ENCODE assay signal across 1 cellular context in the genomic region with DNA sequence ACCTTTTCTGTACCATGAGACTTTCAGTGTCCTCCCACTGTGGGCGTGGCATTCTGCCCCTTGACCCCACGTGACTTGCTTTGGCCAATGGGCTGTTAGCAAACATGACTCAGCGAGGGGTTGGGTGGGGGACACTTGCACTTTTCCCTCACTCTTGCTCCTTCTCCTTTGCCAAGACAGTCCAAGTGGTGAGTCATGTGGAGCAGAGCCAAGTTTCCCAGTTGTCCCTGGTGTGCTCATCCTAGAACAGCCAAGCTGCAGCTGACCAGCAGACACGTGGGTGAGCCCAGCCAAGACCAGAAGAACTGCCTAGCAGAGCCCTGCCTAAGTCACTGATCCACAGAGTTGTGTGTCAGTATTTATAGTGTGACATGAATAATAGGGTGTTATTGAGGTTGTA.
TF ChIP-seq lines count a peak whose summit lies in the region.

No MANE protein-coding gene starts in this region.

TF ChIP-seq in HEK293, 187 proteins besides CTCF, POLR2A, EP300 and RAD21 (continued from another document):
- TF ChIP-seq MYNN (tag by site-specific recombination; IDR thresholded peaks at IDR 0.05; ENCODE audit: borderline replicate concordance) (no peak), ZNF335 (tag by site-specific recombination; conservative IDR thresholded peaks at IDR 0.05) (no peak), ZNF785 (tag by site-specific recombination; IDR thresholded peaks at IDR 0.05) (no peak), ZNF239 (tag by site-specific recombination; IDR thresholded peaks at IDR 0.05) (no peak), ZNF175 (tag by site-specific recombination; IDR thresholded peaks at IDR 0.05) (no peak), ZBTB8A (tag by site-specific recombination; IDR thresholded peaks at IDR 0.05) (no peak), ZNF626 (tag by site-specific recombination; IDR thresholded peaks at IDR 0.05) (no peak), SP3 (tag by site-specific recombination; IDR thresholded peaks at IDR 0.05) (peak; percentile 46), ZNF311 (tag by site-specific recombination; IDR thresholded peaks at IDR 0.05; ENCODE audit: borderline replicate concordance) (no peak), ZNF670 (tag by site-specific recombination; IDR thresholded peaks at IDR 0.05; ENCODE audit: low read depth) (no peak), ZBTB21 (tag by site-specific recombination; IDR thresholded peaks at IDR 0.05) (0 out of 2 replicates have a peak, but pooled peaks have one; percentile 22), ZBTB17 (tag by site-specific recombination; IDR thresholded peaks at IDR 0.05) (no peak), ZNF292 (tag by site-specific recombination; IDR thresholded peaks at IDR 0.05; ENCODE audit: borderline replicate concordance, low read depth) (no peak), ZNF140 (tag by site-specific recombination; IDR thresholded peaks at IDR 0.05) (no peak), ZNF791 (tag by site-specific recombination; IDR thresholded peaks at IDR 0.05) (no peak), ZNF133 (tag by site-specific recombination; IDR thresholded peaks at IDR 0.05) (peak; percentile 64), ZNF112 (tag by site-specific recombination; IDR thresholded peaks at IDR 0.05) (no peak), ZNF266 (tag by site-specific recombination; IDR thresholded peaks at IDR 0.05; ENCODE audit: low read depth) (no peak), ZFP37 (tag by site-specific recombination; IDR thresholded peaks at IDR 0.05) (no peak), SP7 (tag by site-specific recombination; IDR thresholded peaks at IDR 0.05) (no peak), ZNF560 (tag by site-specific recombination; IDR thresholded peaks at IDR 0.05; ENCODE audit: borderline replicate concordance) (no peak), ZFP3 (tag by site-specific recombination; IDR thresholded peaks at IDR 0.05; ENCODE audit: low read depth) (no peak), KLF9 (tag by site-specific recombination; IDR thresholded peaks at IDR 0.05; ENCODE audit: low read depth) (peak; percentile 35; the same call in 1 of the 2 replicates), OSR2 (tag by site-specific recombination; IDR thresholded peaks at IDR 0.05) (no peak), ZFHX2 (tag by site-specific recombination; conservative IDR thresholded peaks at IDR 0.05) (no peak), ZNF37A (tag by site-specific recombination; IDR thresholded peaks at IDR 0.05) (no peak), ZNF561 (tag by site-specific recombination; IDR thresholded peaks at IDR 0.05; ENCODE audit: borderline replicate concordance) (no peak), PRDM1 (tag by site-specific recombination; IDR thresholded peaks at IDR 0.05) (peak; percentile 45; the same call in 1 of the 2 replicates), ZNF658 (tag by site-specific recombination; IDR thresholded peaks at IDR 0.05) (no peak), ZNF391 (tag by site-specific recombination; IDR thresholded peaks at IDR 0.05; ENCODE audit: borderline replicate concordance, low read depth) (no peak), ZNF184 (tag by site-specific recombination; IDR thresholded peaks at IDR 0.05) (no peak), ZNF768 (tag by site-specific recombination; IDR thresholded peaks at IDR 0.05) (no peak), MZF1 (tag by site-specific recombination; IDR thresholded peaks at IDR 0.05; ENCODE audit: borderline replicate concordance) (no peak), ZNF660 (tag by site-specific recombination; IDR thresholded peaks at IDR 0.05) (no peak)
- TF ChIP-seq, protein P1, sequence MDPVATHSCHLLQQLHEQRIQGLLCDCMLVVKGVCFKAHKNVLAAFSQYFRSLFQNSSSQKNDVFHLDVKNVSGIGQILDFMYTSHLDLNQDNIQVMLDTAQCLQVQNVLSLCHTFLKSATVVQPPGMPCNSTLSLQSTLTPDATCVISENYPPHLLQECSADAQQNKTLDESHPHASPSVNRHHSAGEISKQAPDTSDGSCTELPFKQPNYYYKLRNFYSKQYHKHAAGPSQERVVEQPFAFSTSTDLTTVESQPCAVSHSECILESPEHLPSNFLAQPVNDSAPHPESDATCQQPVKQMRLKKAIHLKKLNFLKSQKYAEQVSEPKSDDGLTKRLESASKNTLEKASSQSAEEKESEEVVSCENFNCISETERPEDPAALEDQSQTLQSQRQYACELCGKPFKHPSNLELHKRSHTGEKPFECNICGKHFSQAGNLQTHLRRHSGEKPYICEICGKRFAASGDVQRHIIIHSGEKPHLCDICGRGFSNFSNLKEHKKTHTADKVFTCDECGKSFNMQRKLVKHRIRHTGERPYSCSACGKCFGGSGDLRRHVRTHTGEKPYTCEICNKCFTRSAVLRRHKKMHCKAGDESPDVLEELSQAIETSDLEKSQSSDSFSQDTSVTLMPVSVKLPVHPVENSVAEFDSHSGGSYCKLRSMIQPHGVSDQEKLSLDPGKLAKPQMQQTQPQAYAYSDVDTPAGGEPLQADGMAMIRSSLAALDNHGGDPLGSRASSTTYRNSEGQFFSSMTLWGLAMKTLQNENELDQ (tag by site-specific recombination; IDR thresholded peaks at IDR 0.05; ENCODE audit: low read depth): no peak
- TF ChIP-seq, protein P2, sequence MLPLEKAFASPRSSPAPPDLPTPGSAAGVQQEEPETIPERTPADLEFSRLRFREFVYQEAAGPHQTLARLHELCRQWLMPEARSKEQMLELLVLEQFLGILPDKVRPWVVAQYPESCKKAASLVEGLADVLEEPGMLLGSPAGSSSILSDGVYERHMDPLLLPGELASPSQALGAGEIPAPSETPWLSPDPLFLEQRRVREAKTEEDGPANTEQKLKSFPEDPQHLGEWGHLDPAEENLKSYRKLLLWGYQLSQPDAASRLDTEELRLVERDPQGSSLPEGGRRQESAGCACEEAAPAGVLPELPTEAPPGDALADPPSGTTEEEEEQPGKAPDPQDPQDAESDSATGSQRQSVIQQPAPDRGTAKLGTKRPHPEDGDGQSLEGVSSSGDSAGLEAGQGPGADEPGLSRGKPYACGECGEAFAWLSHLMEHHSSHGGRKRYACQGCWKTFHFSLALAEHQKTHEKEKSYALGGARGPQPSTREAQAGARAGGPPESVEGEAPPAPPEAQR (tag by site-specific recombination; IDR thresholded peaks at IDR 0.05): no peak
- TF ChIP-seq, protein P3, sequence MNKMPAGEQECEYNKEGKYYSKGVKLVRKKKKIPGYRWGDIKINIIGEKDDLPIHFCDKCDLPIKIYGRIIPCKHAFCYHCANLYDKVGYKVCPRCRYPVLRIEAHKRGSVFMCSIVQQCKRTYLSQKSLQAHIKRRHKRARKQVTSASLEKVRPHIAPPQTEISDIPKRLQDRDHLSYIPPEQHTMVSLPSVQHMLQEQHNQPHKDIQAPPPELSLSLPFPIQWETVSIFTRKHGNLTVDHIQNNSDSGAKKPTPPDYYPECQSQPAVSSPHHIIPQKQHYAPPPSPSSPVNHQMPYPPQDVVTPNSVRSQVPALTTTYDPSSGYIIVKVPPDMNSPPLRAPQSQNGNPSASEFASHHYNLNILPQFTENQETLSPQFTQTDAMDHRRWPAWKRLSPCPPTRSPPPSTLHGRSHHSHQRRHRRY (tag by site-specific recombination; IDR thresholded peaks at IDR 0.05): no peak
- TF ChIP-seq, protein P4, sequence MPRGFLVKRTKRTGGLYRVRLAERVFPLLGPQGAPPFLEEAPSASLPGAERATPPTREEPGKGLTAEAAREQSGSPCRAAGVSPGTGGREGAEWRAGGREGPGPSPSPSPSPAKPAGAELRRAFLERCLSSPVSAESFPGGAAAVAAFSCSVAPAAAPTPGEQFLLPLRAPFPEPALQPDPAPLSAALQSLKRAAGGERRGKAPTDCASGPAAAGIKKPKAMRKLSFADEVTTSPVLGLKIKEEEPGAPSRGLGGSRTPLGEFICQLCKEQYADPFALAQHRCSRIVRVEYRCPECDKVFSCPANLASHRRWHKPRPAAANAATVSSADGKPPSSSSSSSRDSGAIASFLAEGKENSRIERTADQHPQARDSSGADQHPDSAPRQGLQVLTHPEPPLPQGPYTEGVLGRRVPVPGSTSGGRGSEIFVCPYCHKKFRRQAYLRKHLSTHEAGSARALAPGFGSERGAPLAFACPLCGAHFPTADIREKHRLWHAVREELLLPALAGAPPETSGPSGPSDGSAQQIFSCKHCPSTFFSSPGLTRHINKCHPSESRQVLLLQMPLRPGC (tag by site-specific recombination; IDR thresholded peaks at IDR 0.05): no peak
- TF ChIP-seq, protein P5, sequence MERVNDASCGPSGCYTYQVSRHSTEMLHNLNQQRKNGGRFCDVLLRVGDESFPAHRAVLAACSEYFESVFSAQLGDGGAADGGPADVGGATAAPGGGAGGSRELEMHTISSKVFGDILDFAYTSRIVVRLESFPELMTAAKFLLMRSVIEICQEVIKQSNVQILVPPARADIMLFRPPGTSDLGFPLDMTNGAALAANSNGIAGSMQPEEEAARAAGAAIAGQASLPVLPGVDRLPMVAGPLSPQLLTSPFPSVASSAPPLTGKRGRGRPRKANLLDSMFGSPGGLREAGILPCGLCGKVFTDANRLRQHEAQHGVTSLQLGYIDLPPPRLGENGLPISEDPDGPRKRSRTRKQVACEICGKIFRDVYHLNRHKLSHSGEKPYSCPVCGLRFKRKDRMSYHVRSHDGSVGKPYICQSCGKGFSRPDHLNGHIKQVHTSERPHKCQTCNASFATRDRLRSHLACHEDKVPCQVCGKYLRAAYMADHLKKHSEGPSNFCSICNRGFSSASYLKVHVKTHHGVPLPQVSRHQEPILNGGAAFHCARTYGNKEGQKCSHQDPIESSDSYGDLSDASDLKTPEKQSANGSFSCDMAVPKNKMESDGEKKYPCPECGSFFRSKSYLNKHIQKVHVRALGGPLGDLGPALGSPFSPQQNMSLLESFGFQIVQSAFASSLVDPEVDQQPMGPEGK (tag by site-specific recombination; IDR thresholded peaks at IDR 0.05): 0 out of 2 replicates have a peak, but pooled peaks have one; percentile 39
- TF ChIP-seq, protein P6, sequence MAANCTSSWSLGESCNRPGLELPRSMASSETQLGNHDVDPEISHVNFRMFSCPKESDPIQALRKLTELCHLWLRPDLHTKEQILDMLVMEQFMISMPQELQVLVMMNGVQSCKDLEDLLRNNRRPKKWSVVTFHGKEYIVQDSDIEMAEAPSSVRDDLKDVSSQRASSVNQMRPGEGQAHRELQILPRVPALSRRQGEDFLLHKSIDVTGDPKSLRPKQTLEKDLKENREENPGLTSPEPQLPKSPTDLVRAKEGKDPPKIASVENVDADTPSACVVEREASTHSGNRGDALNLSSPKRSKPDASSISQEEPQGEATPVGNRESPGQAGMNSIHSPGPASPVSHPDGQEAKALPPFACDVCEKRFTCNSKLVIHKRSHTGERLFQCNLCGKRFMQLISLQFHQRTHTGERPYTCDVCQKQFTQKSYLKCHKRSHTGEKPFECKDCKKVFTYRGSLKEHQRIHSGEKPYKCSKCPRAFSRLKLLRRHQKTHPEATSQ (tag by site-specific recombination; IDR thresholded peaks at IDR 0.05): no peak
- TF ChIP-seq, protein P7, sequence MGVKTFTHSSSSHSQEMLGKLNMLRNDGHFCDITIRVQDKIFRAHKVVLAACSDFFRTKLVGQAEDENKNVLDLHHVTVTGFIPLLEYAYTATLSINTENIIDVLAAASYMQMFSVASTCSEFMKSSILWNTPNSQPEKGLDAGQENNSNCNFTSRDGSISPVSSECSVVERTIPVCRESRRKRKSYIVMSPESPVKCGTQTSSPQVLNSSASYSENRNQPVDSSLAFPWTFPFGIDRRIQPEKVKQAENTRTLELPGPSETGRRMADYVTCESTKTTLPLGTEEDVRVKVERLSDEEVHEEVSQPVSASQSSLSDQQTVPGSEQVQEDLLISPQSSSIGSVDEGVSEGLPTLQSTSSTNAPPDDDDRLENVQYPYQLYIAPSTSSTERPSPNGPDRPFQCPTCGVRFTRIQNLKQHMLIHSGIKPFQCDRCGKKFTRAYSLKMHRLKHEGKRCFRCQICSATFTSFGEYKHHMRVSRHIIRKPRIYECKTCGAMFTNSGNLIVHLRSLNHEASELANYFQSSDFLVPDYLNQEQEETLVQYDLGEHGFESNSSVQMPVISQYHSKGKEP (tag by site-specific recombination; IDR thresholded peaks at IDR 0.05): no peak
- TF ChIP-seq, protein P8, sequence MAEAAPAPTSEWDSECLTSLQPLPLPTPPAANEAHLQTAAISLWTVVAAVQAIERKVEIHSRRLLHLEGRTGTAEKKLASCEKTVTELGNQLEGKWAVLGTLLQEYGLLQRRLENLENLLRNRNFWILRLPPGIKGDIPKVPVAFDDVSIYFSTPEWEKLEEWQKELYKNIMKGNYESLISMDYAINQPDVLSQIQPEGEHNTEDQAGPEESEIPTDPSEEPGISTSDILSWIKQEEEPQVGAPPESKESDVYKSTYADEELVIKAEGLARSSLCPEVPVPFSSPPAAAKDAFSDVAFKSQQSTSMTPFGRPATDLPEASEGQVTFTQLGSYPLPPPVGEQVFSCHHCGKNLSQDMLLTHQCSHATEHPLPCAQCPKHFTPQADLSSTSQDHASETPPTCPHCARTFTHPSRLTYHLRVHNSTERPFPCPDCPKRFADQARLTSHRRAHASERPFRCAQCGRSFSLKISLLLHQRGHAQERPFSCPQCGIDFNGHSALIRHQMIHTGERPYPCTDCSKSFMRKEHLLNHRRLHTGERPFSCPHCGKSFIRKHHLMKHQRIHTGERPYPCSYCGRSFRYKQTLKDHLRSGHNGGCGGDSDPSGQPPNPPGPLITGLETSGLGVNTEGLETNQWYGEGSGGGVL (tag by site-specific recombination; IDR thresholded peaks at IDR 0.05): peak; percentile 87
